Comparison of ENCODE assay signal across 19 cellular contexts in the genomic region with DNA sequence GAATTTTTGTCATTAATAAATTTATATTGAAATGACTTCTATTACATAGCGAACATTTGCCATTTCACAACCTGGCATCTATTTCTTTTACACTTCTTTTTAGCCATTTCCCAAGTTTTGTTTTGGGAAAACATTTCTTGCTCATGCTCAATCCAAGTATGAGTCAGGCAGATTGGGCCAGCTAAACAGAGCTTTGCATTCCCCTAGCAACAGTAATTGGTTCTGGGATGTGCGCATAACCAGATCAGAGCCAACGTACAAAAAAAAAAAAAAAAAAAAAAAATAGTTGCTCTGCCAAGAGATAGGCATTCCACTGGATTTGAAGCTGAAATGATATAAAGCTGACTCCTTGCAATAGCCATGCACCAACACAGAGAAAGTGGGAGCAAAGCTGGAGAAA. TPM values are rescaled to one million over a fixed set of nuclear protein-coding genes. Genes with fewer than 3 reads are reported as not detected.
A peak's percentile ranks its signal among the peaks of the same experiment; 100 is the strongest.
DNase-seq lines count a peak whose midpoint lies in the region; TF ChIP-seq lines count a peak whose summit lies in the region.
"Had no signal": no experiment of that assay in that cellular context is flagged by ENCODE, and none has a peak within 500 bp of the region (broad histone marks: within the 10 kb centered on the region; RNA-seq: fewer than 3 reads in every experiment).

No MANE protein-coding gene starts in this region.

- H3K36me3 ChIP-seq in right atrium auricular region (no peaks in the 10 kb centered on the region), uterus (no peaks in the 10 kb centered on the region)
- H3K36me3 ChIP-seq: tibial nerve had no signal

- no peaks in the 10 kb centered on the region for H3K36me3 Mint-ChIP-seq in mesothelial cell of epicardium

- intact Hi-C loops in uterus (cut with DNase I; ENCODE audit: low total_unique reads): no loop called here

- H3K4me1 ChIP-seq in right atrium auricular region (no peaks in the 10 kb centered on the region), uterus (no peaks in the 10 kb centered on the region)
- H3K4me1 ChIP-seq: tibial nerve had no signal

- H3K27ac ChIP-seq in right atrium auricular region (peak overlapping the region; percentile 32 to 52), uterus (no peak overlapping the region)
- H3K27ac ChIP-seq: HL-60, PC-9, tibial nerve had no signal

- no peaks in the 10 kb centered on the region for H3K9me3 Mint-ChIP-seq in mesothelial cell of epicardium

- TF ChIP-seq POLR2A in uterus (IDR thresholded peaks at IDR 0.05): no peak

- H3K27me3 Mint-ChIP-seq in mesothelial cell of epicardium (ENCODE audit: low read depth): no peaks in the 10 kb centered on the region
- H3K27me3 Mint-ChIP-seq: activated CD8-positive, alpha-beta T cell treated with anti-CD3 and anti-CD28 coated beads for 36 hours had no signal

- H3K4me3 Mint-ChIP-seq in mesothelial cell of epicardium: no peak overlapping the region
- H3K4me3 Mint-ChIP-seq: activated CD8-positive, alpha-beta T cell treated with anti-CD3 and anti-CD28 coated beads for 36 hours had no signal

- H3K4me3 ChIP-seq in right atrium auricular region: no peak overlapping the region
- H3K4me3 ChIP-seq in uterus: no peak overlapping the region
- H3K4me3 ChIP-seq: PC-9, tibial nerve had no signal

- H3K27me3 ChIP-seq in right atrium auricular region (no peaks in the 10 kb centered on the region), uterus (no peaks in the 10 kb centered on the region)
- H3K27me3 ChIP-seq: tibial nerve had no signal

- H3K9me3 ChIP-seq in right atrium auricular region: no peaks in the 10 kb centered on the region
- H3K9me3 ChIP-seq in uterus: no peaks in the 10 kb centered on the region
- H3K9me3 ChIP-seq: tibial nerve had no signal

- DNase-seq in NCI-H82 (lab: John Stamatoyannopoulos, UW) (peak; percentile 11), NCI-H82 treated with DMSO at 0.1 percent for 48 hours (lab: John Stamatoyannopoulos, UW; ENCODE audit: unreplicated experiment) (no peak), astrocyte of the hippocampus (ENCODE audit: low read depth, low spot score) (peak; percentile 85), right atrium auricular region (ENCODE audit: low spot score) (no peak), uterus (peak; percentile 24 to 55), H4 (ENCODE audit: low spot score) (no peak), mesothelial cell of epicardium (ENCODE audit: low spot score in 2 of 2, unreplicated experiment in 2 of 2) (no peak)
- DNase-seq in effector CD8-positive, alpha-beta T cell (lab: John Stamatoyannopoulos, UW): no peak
- DNase-seq: 8988T; activated CD8-positive, alpha-beta T cell treated with anti-CD3 and anti-CD28 coated beads for 36 hours; activated gamma-delta T cell; MM.1S; PC-9; stimulated activated CD4-positive, alpha-beta T cell treated with anti-CD3 and anti-CD28 coated beads, Interleukin-12 subunit alpha, Interleukin-12 subunit beta, amount 100 ng/mL, for 4 hours had no signal

- H3K4me1 Mint-ChIP-seq in mesothelial cell of epicardium: no peaks in the 10 kb centered on the region

- no peak overlapping the region for H3K27ac Mint-ChIP-seq in mesothelial cell of epicardium
- H3K27ac Mint-ChIP-seq: activated CD8-positive, alpha-beta T cell treated with anti-CD3 and anti-CD28 coated beads for 36 hours had no signal

- TF ChIP-seq CTCF in right atrium auricular region (IDR thresholded peaks at IDR 0.05) (no peak), uterus (IDR thresholded peaks at IDR 0.05) (no peak), mesothelial cell of epicardium (IDR thresholded peaks at IDR 0.05; ENCODE audit: unreplicated experiment) (no peak)

RNA-seq across cellular contexts. Expression of gene PLCZ1, which starts 37.6 kb away (rescaled TPM):
- total RNA-seq in right atrium auricular region (not detected), uterus (not detected), mesothelial cell of epicardium (not detected in 3 replicates)
- not detected in 2 replicates for total RNA-seq in H4 (2014; rRNA removed; shearing (Covaris generic))
- total RNA-seq: activated CD8-positive, alpha-beta T cell treated with anti-CD3 and anti-CD28 coated beads for 36 hours; chondrocyte; lower leg skin; PC-9; T-helper 2 cell treated with Interferon-gamma antibody and Interleukin-4, amounts not matched to agents 100 ng/mL and 5 ng/mL, for 36 hours; tibial nerve had no signal

RNA-seq across cellular contexts. Expression of gene CAPZA3, which starts 37.7 kb away (rescaled TPM):
- total RNA-seq in right atrium auricular region: not detected
- total RNA-seq in uterus: under 1 TPM in 1 of 4 donors, not detected in 3; 0.35 TPM
- not detected in 2 replicates for total RNA-seq in H4 (2014; rRNA removed; shearing (Covaris generic))
- total RNA-seq in mesothelial cell of epicardium: 0.20 TPM in 1 of 3 replicates, not detected in the others
- total RNA-seq: activated CD8-positive, alpha-beta T cell treated with anti-CD3 and anti-CD28 coated beads for 36 hours; chondrocyte; PC-9; T-helper 2 cell treated with Interferon-gamma antibody and Interleukin-4, amounts not matched to agents 100 ng/mL and 5 ng/mL, for 36 hours; tibial nerve had no signal

Comparison
In these comparisons a context has a peak if more than half of its experiments do, and no peak if none do; other contexts are left out.
1. DNase-seq: peak in NCI-H82 (single experiment), astrocyte of the hippocampus (single experiment) and uterus (2 of 2); none in NCI-H82 treated with DMSO at 0.1 percent for 48 hours (single experiment), right atrium auricular region (single experiment), effector CD8-positive, alpha-beta T cell (single experiment), H4 (single experiment) and mesothelial cell of epicardium (0 of 2).
2. H3K27ac ChIP-seq: peak in right atrium auricular region (2 of 2); none in uterus (0 of 2).